In genomic region chr6:104702126-104702841, GRCh38 we compare ENCODE assay signal across 17 cellular contexts.
"Had no signal": no experiment of that assay in that cellular context is flagged by ENCODE, and none has a peak within 500 bp of the region (broad histone marks: within the 10 kb centered on the region; RNA-seq: fewer than 3 reads in every experiment).

No MANE protein-coding gene starts in this region.

- H3K9me3 ChIP-seq: thyroid gland had no signal

- DNase-seq: activated CD4-positive, alpha-beta T cell treated with anti-CD3 and anti-CD28 coated beads for 36 hours; activated CD4-positive, alpha-beta T cell treated with anti-CD3 and anti-CD28 coated beads, Interleukin-2, amount 50 U/mL, for 48 hours; activated gamma-delta T cell treated with Interleukin-2 at 50 U/mL for 16 hours; activated T-cell treated with anti-CD3 and anti-CD28 coated beads for 4 hours; effector CD8-positive, alpha-beta T cell; foreskin fibroblast; nucleus accumbens; retina; stimulated activated CD4-positive, alpha-beta T cell treated with anti-CD3 and anti-CD28 coated beads, Interleukin-12 subunit alpha, Interleukin-12 subunit beta, amount 100 ng/mL, for 4 hours; stimulated activated CD4-positive, alpha-beta T cell treated with anti-CD3 and anti-CD28 coated beads, Interleukin-1b, Interleukin-23, amount 100 ng/mL, for 48 hours; stimulated activated CD8-positive, alpha-beta memory T cell treated with anti-CD3 and anti-CD28 coated beads, Interleukin-4, amount 100 ng/mL, for 48 hours; stimulated activated naive CD4-positive, alpha-beta T cell; thyroid gland had no signal

- H3K27ac ChIP-seq: hepatocyte, thyroid gland had no signal

- ATAC-seq: activated CD4-positive, alpha-beta T cell treated with anti-CD3 and anti-CD28 coated beads for 36 hours; activated naive CD4-positive, alpha-beta T cell treated with anti-CD3 and anti-CD28 coated beads, Interleukin-2, amount 50 U/mL, for 72 hours; natural killer cell treated with Interleukin-12 subunit alpha and Interleukin-12 subunit beta and Interleukin-15 and Interleukin-18, amount 100 ng/mL, for 72 hours had no signal

- H3K4me2 ChIP-seq: hepatocyte had no signal

- H3K79me2 ChIP-seq: hepatocyte had no signal

- H3K36me3 ChIP-seq: thyroid gland had no signal

- H3K27me3 ChIP-seq: hepatocyte, thyroid gland had no signal

- FAIRE-seq: bronchial epithelial cell had no signal

- H2AFZ ChIP-seq: hepatocyte had no signal

- H3K4me3 ChIP-seq: hepatocyte, thyroid gland had no signal
